1 cellular context compared by ENCODE assay signal in the genomic region with DNA sequence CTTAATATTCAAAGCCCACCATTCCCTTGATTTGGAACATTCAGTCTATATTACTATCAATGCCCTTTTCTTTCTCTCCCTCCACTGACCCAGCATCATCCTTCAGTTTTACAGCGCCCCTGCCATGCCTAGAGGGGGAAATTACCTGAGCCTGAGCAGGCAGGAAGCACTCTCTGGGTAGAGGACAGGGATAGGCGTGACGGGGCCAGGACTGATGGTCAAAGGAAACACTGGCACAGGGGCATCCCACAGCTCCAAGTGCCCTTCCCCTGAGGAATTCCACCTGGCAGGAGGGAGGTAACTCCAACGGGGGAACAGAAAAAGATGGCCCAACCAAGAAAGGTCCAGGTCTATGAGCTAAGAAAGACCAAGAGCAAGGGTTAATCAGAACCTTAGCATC.
TF ChIP-seq lines count a peak whose summit lies in the region.

No MANE protein-coding gene starts in this region.

TF ChIP-seq in liver, 16 proteins besides CTCF, POLR2A, EP300 and RAD21 (continued from another document):
- TF ChIP-seq, protein P1, sequence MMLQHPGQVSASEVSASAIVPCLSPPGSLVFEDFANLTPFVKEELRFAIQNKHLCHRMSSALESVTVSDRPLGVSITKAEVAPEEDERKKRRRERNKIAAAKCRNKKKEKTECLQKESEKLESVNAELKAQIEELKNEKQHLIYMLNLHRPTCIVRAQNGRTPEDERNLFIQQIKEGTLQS (IDR thresholded peaks at IDR 0.05): no peak
- TF ChIP-seq, protein P2, sequence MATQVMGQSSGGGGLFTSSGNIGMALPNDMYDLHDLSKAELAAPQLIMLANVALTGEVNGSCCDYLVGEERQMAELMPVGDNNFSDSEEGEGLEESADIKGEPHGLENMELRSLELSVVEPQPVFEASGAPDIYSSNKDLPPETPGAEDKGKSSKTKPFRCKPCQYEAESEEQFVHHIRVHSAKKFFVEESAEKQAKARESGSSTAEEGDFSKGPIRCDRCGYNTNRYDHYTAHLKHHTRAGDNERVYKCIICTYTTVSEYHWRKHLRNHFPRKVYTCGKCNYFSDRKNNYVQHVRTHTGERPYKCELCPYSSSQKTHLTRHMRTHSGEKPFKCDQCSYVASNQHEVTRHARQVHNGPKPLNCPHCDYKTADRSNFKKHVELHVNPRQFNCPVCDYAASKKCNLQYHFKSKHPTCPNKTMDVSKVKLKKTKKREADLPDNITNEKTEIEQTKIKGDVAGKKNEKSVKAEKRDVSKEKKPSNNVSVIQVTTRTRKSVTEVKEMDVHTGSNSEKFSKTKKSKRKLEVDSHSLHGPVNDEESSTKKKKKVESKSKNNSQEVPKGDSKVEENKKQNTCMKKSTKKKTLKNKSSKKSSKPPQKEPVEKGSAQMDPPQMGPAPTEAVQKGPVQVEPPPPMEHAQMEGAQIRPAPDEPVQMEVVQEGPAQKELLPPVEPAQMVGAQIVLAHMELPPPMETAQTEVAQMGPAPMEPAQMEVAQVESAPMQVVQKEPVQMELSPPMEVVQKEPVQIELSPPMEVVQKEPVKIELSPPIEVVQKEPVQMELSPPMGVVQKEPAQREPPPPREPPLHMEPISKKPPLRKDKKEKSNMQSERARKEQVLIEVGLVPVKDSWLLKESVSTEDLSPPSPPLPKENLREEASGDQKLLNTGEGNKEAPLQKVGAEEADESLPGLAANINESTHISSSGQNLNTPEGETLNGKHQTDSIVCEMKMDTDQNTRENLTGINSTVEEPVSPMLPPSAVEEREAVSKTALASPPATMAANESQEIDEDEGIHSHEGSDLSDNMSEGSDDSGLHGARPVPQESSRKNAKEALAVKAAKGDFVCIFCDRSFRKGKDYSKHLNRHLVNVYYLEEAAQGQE (IDR thresholded peaks at IDR 0.05): no peak
- TF ChIP-seq GABPA (IDR thresholded peaks at IDR 0.05 in 1 of 2, conservative IDR thresholded peaks at IDR 0.05 in 1 of 2) (no peak), RXRA (IDR thresholded peaks at IDR 0.05) (no peak), YY1 (IDR thresholded peaks at IDR 0.05) (no peak), HNF4A (conservative IDR thresholded peaks at IDR 0.05) (no peak), HNF4G (IDR thresholded peaks at IDR 0.05) (no peak), JUND (IDR thresholded peaks at IDR 0.05) (no peak), NR2F2 (IDR thresholded peaks at IDR 0.05) (no peak)
- TF ChIP-seq, protein P3, sequence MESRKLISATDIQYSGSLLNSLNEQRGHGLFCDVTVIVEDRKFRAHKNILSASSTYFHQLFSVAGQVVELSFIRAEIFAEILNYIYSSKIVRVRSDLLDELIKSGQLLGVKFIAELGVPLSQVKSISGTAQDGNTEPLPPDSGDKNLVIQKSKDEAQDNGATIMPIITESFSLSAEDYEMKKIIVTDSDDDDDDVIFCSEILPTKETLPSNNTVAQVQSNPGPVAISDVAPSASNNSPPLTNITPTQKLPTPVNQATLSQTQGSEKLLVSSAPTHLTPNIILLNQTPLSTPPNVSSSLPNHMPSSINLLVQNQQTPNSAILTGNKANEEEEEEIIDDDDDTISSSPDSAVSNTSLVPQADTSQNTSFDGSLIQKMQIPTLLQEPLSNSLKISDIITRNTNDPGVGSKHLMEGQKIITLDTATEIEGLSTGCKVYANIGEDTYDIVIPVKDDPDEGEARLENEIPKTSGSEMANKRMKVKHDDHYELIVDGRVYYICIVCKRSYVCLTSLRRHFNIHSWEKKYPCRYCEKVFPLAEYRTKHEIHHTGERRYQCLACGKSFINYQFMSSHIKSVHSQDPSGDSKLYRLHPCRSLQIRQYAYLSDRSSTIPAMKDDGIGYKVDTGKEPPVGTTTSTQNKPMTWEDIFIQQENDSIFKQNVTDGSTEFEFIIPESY (IDR thresholded peaks at IDR 0.05): no peak
